In the genomic region with DNA sequence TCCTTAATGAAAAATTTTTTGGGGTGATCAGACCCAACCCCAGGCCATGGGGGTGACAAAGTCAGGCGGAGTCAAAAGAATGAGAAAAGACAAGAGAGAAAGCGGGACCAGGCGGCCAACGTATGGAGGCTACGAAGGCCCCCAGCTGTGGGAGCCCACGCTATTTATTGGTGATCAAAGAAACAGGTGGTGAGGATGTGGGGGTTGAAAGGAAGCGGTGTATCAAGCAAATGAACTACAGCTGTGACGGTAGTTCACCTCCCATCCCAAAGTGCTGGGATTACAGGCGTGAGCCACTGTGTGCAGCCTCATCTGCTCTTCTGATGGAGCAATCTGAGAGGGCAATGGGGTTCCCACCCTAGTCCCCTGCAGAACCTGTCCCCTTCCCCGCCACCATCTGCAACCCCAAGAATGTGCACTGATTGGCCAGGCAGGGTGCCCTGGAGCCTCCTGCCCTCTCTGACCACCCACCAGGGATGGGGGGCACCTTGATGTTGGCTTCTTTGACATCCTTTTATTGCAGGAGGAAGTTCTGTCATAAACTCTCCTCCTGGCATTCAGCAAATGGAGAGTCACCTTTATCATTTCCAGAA, we compare ENCODE assay signal across 1 cellular context.
TF ChIP-seq lines count a peak whose summit lies in the region.

No MANE protein-coding gene starts in this region.

TF ChIP-seq in endothelial cell of umbilical vein, 7 proteins besides CTCF, POLR2A, EP300 and RAD21:
- TF ChIP-seq EZH2 (IDR thresholded peaks at IDR 0.05; ENCODE audit: borderline replicate concordance, low read depth, low read length, severe bottlenecking) (peak; percentile 12), POLR2AphosphoS5 (IDR thresholded peaks at IDR 0.05; ENCODE audit: insufficient read depth, low read depth, low read length) (no peak)
TF ChIP-seq in endothelial cell of umbilical vein: peak in this region for 1.
